19 cellular contexts compared by ENCODE assay signal in genomic region chr5:96708600-96708999, GRCh38. TPM values are rescaled to one million over a fixed set of nuclear protein-coding genes. Genes with fewer than 3 reads are reported as not detected.
DNase-seq lines count a peak whose midpoint lies in the region; ATAC-seq, FAIRE-seq and TF ChIP-seq lines count a peak whose summit lies in the region.
"Had no signal": no experiment of that assay in that cellular context is flagged by ENCODE, and none has a peak within 500 bp of the region (broad histone marks: within the 10 kb centered on the region; RNA-seq: fewer than 3 reads in every experiment).

No MANE protein-coding gene starts in this region.

- no peaks in the 10 kb centered on the region for H3K36me3 ChIP-seq in left ventricle myocardium inferior
- H3K36me3 ChIP-seq in bronchial epithelial cell (ENCODE audit: control insufficient read depth, insufficient read depth, low read length): peaks cover 2% of the 10 kb centered on the region
- no peaks in the 10 kb centered on the region for H3K36me3 ChIP-seq in muscle layer of duodenum (ENCODE audit: control insufficient read depth in 1 of 2, insufficient read depth in 2 of 2, low read length in 2 of 2)
- H3K36me3 ChIP-seq: tibial artery had no signal

- DNase-seq in left ventricle myocardium inferior (no peak), left cardiac atrium (no peak), bronchial epithelial cell (ENCODE audit: low read depth) (peak; percentile 58), SW480 (ENCODE audit: low spot score) (no peak)
- DNase-seq in activated effector memory CD4-positive, alpha-beta T cell treated with anti-CD3 and anti-CD28 coated beads, Interleukin-2, amount 50 U/mL, for 16 hours: no peak
- DNase-seq: activated CD4-positive, alpha-beta T cell treated with anti-CD3 and anti-CD28 coated beads for 1 hour; activated CD8-positive, alpha-beta memory T cell treated with anti-CD3 and anti-CD28 coated beads, Interleukin-2, amount 10 ng/mL, durations not matched to agents 7 days and 5 days; cerebellar nuclear complex; DMS53; effector CD4-positive, alpha-beta T cell; Kasumi-1; left colon; NCI-H1105 treated with DMSO at 0.1 percent for 48 hours; NCI-H524 treated with DMSO at 0.1 percent for 48 hours; tibial artery had no signal

- TF ChIP-seq CTCF in left ventricle myocardium inferior (IDR thresholded peaks at IDR 0.05; ENCODE audit: borderline replicate concordance) (no peak), bronchial epithelial cell (IDR thresholded peaks at IDR 0.05; ENCODE audit: insufficient read depth, low read length, severe bottlenecking) (no peak)

- H3K4me1 ChIP-seq in left ventricle myocardium inferior (peaks cover 99% of the 10 kb centered on the region), muscle layer of duodenum (ENCODE audit: control insufficient read depth in 1 of 2, insufficient read depth in 2 of 2, low read length in 2 of 2) (peaks cover 5 to 35% of the 10 kb centered on the region in 2 donors)

- intact Hi-C loops in left ventricle myocardium inferior (cut with micrococcal nuclease) (no loop called here), left cardiac atrium (cut with DNase I) (no loop called here)

- peak overlapping the region; percentile 97 for H3K27ac ChIP-seq in left ventricle myocardium inferior (replicated peaks)
- H3K27ac ChIP-seq in muscle layer of duodenum (ENCODE audit: low read length): peak overlapping the region; percentile 36
- H3K27ac ChIP-seq: tibial artery had no signal

- no peak for FAIRE-seq in bronchial epithelial cell (lab: Jason Lieb, UNC)
- FAIRE-seq: GM12892 had no signal

- no peaks in the 10 kb centered on the region for H3K9me3 ChIP-seq in left ventricle myocardium inferior (replicated peaks)
- H3K9me3 ChIP-seq in muscle layer of duodenum (ENCODE audit: control insufficient read depth in 1 of 2, low read length in 2 of 2): no peaks in the 10 kb centered on the region
- H3K9me3 ChIP-seq: tibial artery had no signal

- H3K4me3 ChIP-seq in left ventricle myocardium inferior: no peak overlapping the region
- H3K4me3 ChIP-seq in bronchial epithelial cell (ENCODE audit: low read depth, low read length): no peak overlapping the region
- no peak overlapping the region for H3K4me3 ChIP-seq in muscle layer of duodenum (ENCODE audit: low read depth in 1 of 2, low read length in 2 of 2)
- H3K4me3 ChIP-seq: tibial artery had no signal

- no peak for ATAC-seq in left cardiac atrium
- no peak for ATAC-seq in GM18907 (IDR thresholded peaks at IDR 0.05; ENCODE audit: unreplicated experiment)
- ATAC-seq in GM21367 (IDR thresholded peaks at IDR 0.05; ENCODE audit: unreplicated experiment): no peak
- ATAC-seq: activated CD8-positive, alpha-beta memory T cell treated with anti-CD3 and anti-CD28 coated beads, Interleukin-2, amount 10 ng/mL, durations not matched to agents 7 days and 5 days; left colon had no signal

- no peaks in the 10 kb centered on the region for H3K27me3 ChIP-seq in left ventricle myocardium inferior (ENCODE audit: low read depth)
- no peaks in the 10 kb centered on the region for H3K27me3 ChIP-seq in bronchial epithelial cell (ENCODE audit: control insufficient read depth, insufficient read depth, low read length)
- H3K27me3 ChIP-seq in muscle layer of duodenum (ENCODE audit: low read depth, low read length): no peaks in the 10 kb centered on the region
- H3K27me3 ChIP-seq: tibial artery had no signal

RNA-seq across cellular contexts. Expression of gene CAST, which starts 46.4 kb away (rescaled TPM):
- total RNA-seq in left ventricle myocardium inferior: 649 TPM
- total RNA-seq in left cardiac atrium: 100 to 1,000 TPM; 422 to 589 TPM
- total RNA-seq in bronchial epithelial cell: 182 and 300 TPM in 2 replicates
